Comparison of ENCODE assay signal across 10 cellular contexts in genomic region chr9:119802621-119803020, GRCh38.
DNase-seq lines count a peak whose midpoint lies in the region; ATAC-seq, FAIRE-seq and TF ChIP-seq lines count a peak whose summit lies in the region.
"Had no signal": no experiment of that assay in that cellular context is flagged by ENCODE, and none has a peak within 500 bp of the region (broad histone marks: within the 10 kb centered on the region; RNA-seq: fewer than 3 reads in every experiment).

No MANE protein-coding gene starts in this region.

- H3K4me3 Mint-ChIP-seq in GM23338 (no peak overlapping the region), astrocyte (ENCODE audit: unreplicated experiment) (no peak overlapping the region)

- H3K4me1 ChIP-seq in GM23338 (ENCODE audit: insufficient read depth) (no peaks in the 10 kb centered on the region), astrocyte (ENCODE audit: insufficient read depth, low read length) (no peaks in the 10 kb centered on the region)
- H3K4me1 ChIP-seq: pancreas had no signal

- FAIRE-seq in astrocyte (lab: Jason Lieb, UNC): no peak
- FAIRE-seq: pancreas had no signal

- no peaks in the 10 kb centered on the region for H3K36me3 Mint-ChIP-seq in GM23338 (ENCODE audit: low read depth)
- no peaks in the 10 kb centered on the region for H3K36me3 Mint-ChIP-seq in astrocyte (ENCODE audit: low read depth, unreplicated experiment)

- H2AFZ ChIP-seq in GM23338 (peak overlapping the region; percentile 94; the same call in 1 of the 2 replicates), astrocyte (ENCODE audit: low read depth, low read length) (no peak overlapping the region)

- no peak overlapping the region for H3K4me3 ChIP-seq in GM23338
- no peak overlapping the region for H3K4me3 ChIP-seq in astrocyte (ENCODE audit: insufficient read depth, low read depth, low read length)
- H3K4me3 ChIP-seq: pancreas had no signal

- H4K20me1 ChIP-seq in GM23338 (replicated peaks; ENCODE audit: insufficient read depth): no peaks in the 10 kb centered on the region
- H4K20me1 ChIP-seq in astrocyte (ENCODE audit: insufficient read depth, low read length): no peaks in the 10 kb centered on the region

- peaks cover 4% of the 10 kb centered on the region; the same call in 1 of the 2 replicates for H3K9me2 ChIP-seq in GM23338 (ENCODE audit: insufficient read depth)

- peak; percentile 3 for DNase-seq in GM23338 (ENCODE audit: low spot score)
- DNase-seq in astrocyte (ENCODE audit: low read depth): no peak
- DNase-seq in inferior parietal cortex (ENCODE audit: extremely low spot score): peak; percentile 65
- peak; percentile 57 for DNase-seq in stromal cell of bone marrow (ENCODE audit: low read depth)
- DNase-seq in GM19240 (ENCODE audit: insufficient read length, low spot score): no peak
- no peak for DNase-seq in NCI-H2196 (lab: John Stamatoyannopoulos, UW; ENCODE audit: unreplicated experiment)
- DNase-seq in NOMO-1 treated with dmso at 0.1 percent for 144 hours (lab: John Stamatoyannopoulos, UW; ENCODE audit: unreplicated experiment): no peak
- DNase-seq: activated CD4-positive, CD25-positive, alpha-beta regulatory T cell treated with anti-CD3 and anti-CD28 coated beads, Interleukin-2, amount 50 U/mL, for 72 hours; pancreas had no signal

- H3K9me3 Mint-ChIP-seq in GM23338 (no peaks in the 10 kb centered on the region), astrocyte (ENCODE audit: unreplicated experiment) (no peaks in the 10 kb centered on the region)

- no peak overlapping the region for H3K9ac ChIP-seq in astrocyte (ENCODE audit: low read length)

- H3K27ac ChIP-seq in GM23338 (ENCODE audit: low read depth) (no peak overlapping the region), astrocyte (ENCODE audit: low read depth, low read length) (no peak overlapping the region)
- H3K27ac ChIP-seq: pancreas had no signal

- H3K79me2 ChIP-seq in GM23338 (replicated peaks; ENCODE audit: insufficient read depth): no peaks in the 10 kb centered on the region
- H3K79me2 ChIP-seq in astrocyte (ENCODE audit: insufficient read depth, low read length): no peaks in the 10 kb centered on the region

- H3K36me3 ChIP-seq in GM23338 (ENCODE audit: insufficient read depth) (no peaks in the 10 kb centered on the region), astrocyte (ENCODE audit: insufficient read depth, low read length) (no peaks in the 10 kb centered on the region)
- H3K36me3 ChIP-seq: pancreas had no signal

- no peaks in the 10 kb centered on the region for H3F3A ChIP-seq in GM23338 (replicated peaks; ENCODE audit: low read depth)

- peak overlapping the region; percentile 43; the same call in 1 of the 2 replicates for H3K27ac Mint-ChIP-seq in GM23338
- peak overlapping the region; percentile 36 for H3K27ac Mint-ChIP-seq in astrocyte (ENCODE audit: unreplicated experiment)

- H3K9me3 ChIP-seq in astrocyte (ENCODE audit: insufficient read depth, low read depth, low read length): no peaks in the 10 kb centered on the region
- H3K9me3 ChIP-seq: pancreas had no signal

- ATAC-seq in GM23338 (peak; percentile 62), HG02678 (IDR thresholded peaks at IDR 0.05; ENCODE audit: unreplicated experiment) (no peak)

- TF ChIP-seq CTCF in GM23338 (conservative IDR thresholded peaks at IDR 0.05; ENCODE audit: low read depth in 2 of 2) (no peak), astrocyte (IDR thresholded peaks at IDR 0.05; ENCODE audit: insufficient read depth, low read depth, low read length) (no peak)

- H3K4me1 Mint-ChIP-seq in GM23338: peaks cover 6% of the 10 kb centered on the region; the same call in 2 of the 3 replicates
- peaks cover 12% of the 10 kb centered on the region for H3K4me1 Mint-ChIP-seq in astrocyte (ENCODE audit: low read depth, unreplicated experiment)

- H3K27me3 Mint-ChIP-seq in GM23338 (ENCODE audit: insufficient read depth, low read depth, poor library complexity) (peaks cover 2% of the 10 kb centered on the region), astrocyte (ENCODE audit: low read depth, unreplicated experiment) (peaks cover 5% of the 10 kb centered on the region)

- H3K27me3 ChIP-seq in GM23338 (ENCODE audit: insufficient read depth) (no peaks in the 10 kb centered on the region), astrocyte (ENCODE audit: insufficient read depth, low read length) (no peaks in the 10 kb centered on the region)
- H3K27me3 ChIP-seq: pancreas had no signal

- H3K4me2 ChIP-seq in GM23338 (no peak overlapping the region), astrocyte (ENCODE audit: low read length) (no peak overlapping the region)

TF ChIP-seq in GM23338, 12 proteins besides CTCF, POLR2A, EP300 and RAD21 (continues in another document):
- no peak for TF ChIP-seq REST (IDR thresholded peaks at IDR 0.05; ENCODE audit: unreplicated experiment)
- no peak for TF ChIP-seq CREB1 (CRISPR knock-in tag; IDR thresholded peaks at IDR 0.05; ENCODE audit: low read depth)
- TF ChIP-seq ZNF331 (CRISPR knock-in tag; IDR thresholded peaks at IDR 0.05; ENCODE audit: low read depth): no peak
- TF ChIP-seq JUNB (IDR thresholded peaks at IDR 0.05; ENCODE audit: unreplicated experiment): no peak
- no peak for TF ChIP-seq ZNF114 (CRISPR knock-in tag; IDR thresholded peaks at IDR 0.05)
- TF ChIP-seq EZH2phosphoT487 (IDR thresholded peaks at IDR 0.05; ENCODE audit: unreplicated experiment): no peak
- no peak for TF ChIP-seq ETS1 (IDR thresholded peaks at IDR 0.05)
- no peak for TF ChIP-seq EZH2 (IDR thresholded peaks at IDR 0.05; ENCODE audit: low read depth, unreplicated experiment)
- no peak for TF ChIP-seq NANOG (IDR thresholded peaks at IDR 0.05; ENCODE audit: borderline replicate concordance)
- no peak for TF ChIP-seq STAT1 (IDR thresholded peaks at IDR 0.05; ENCODE audit: unreplicated experiment)
- TF ChIP-seq POLR2AphosphoS5 (IDR thresholded peaks at IDR 0.05; ENCODE audit: low read depth): no peak

Comparison
In these comparisons a context has a peak if more than half of its experiments do, and no peak if none do; other contexts are left out.
1. DNase-seq: peak in GM23338 (single experiment), inferior parietal cortex (single experiment) and stromal cell of bone marrow (single experiment); none in astrocyte (single experiment), GM19240 (single experiment), NCI-H2196 (single experiment) and NOMO-1 treated with dmso at 0.1 percent for 144 hours (single experiment).